ENCODE assay signal across 25 cellular contexts in the genomic region with DNA sequence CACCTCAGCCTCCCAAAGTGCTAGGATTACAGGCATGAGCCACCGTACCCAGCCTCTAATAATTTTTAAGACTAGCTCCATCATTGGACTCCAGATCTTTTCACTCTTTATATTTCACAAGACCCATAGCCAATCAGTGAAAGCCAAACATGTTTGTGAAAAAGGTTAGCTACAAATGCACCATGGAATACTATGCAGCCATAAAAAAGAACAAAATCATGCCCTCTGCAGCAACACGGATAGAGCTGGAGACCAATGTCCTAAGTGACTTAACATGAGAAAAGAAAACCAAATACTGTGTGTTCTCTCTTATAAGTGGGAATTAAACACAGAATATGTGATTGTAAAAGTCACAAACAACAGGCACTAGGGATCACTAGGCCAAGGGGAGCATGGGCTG.
"Had no signal": no experiment of that assay in that cellular context is flagged by ENCODE, and none has a peak within 500 bp of the region (broad histone marks: within the 10 kb centered on the region; RNA-seq: fewer than 3 reads in every experiment).

No MANE protein-coding gene starts in this region.

- DNase-seq: colonic mucosa; dermis blood vessel endothelial cell; effector memory CD4-positive, alpha-beta T cell; foreskin keratinocyte; heart left ventricle; kidney; left cardiac atrium; left lung; sigmoid colon; stimulated activated CD4-positive, alpha-beta T cell treated with anti-CD3 and anti-CD28 coated beads, Interleukin-2, amount 100 ng/mL, for 24 hours; stimulated activated CD4-positive, alpha-beta T cell treated with anti-CD3 and anti-CD28 coated beads, Interleukin-4, amount 100 ng/mL, for 24 hours; stimulated activated naive CD4-positive, alpha-beta T cell treated with Interleukin-2 at 50 U/mL for 16 hours; stomach; thyroid gland had no signal

- H3K27me3 Mint-ChIP-seq: memory B cell; natural killer cell treated with Interleukin-12 subunit alpha and Interleukin-12 subunit beta and Interleukin-15 and Interleukin-18, amount 100 ng/mL, for 72 hours had no signal

- H3K27ac Mint-ChIP-seq: memory B cell; neural progenitor cell; stimulated activated effector memory CD8-positive, alpha-beta T cell treated with anti-CD3 and anti-CD28 coated beads, Interleukin-12 subunit alpha, Interleukin-12 subunit beta, amount 100 ng/mL, for 72 hours had no signal

- H3K27me3 ChIP-seq: colonic mucosa, esophagus muscularis mucosa, foreskin keratinocyte, gastroesophageal sphincter, heart left ventricle, hepatocyte, left lung, right atrium auricular region, sigmoid colon, stomach, thyroid gland had no signal

- H3K9me3 ChIP-seq: colonic mucosa, esophagus muscularis mucosa, gastroesophageal sphincter, left lung, prostate gland, right atrium auricular region, sigmoid colon, stomach, thyroid gland had no signal

- H3K4me1 ChIP-seq: colonic mucosa, prostate gland had no signal

- H2AFZ ChIP-seq: hepatocyte, neural progenitor cell had no signal

- H3K4me2 ChIP-seq: neural progenitor cell had no signal

- H3K4me3 Mint-ChIP-seq: memory B cell; neural progenitor cell; stimulated activated effector memory CD8-positive, alpha-beta T cell treated with anti-CD3 and anti-CD28 coated beads, Interleukin-12 subunit alpha, Interleukin-12 subunit beta, amount 100 ng/mL, for 72 hours had no signal

- H3K9me3 Mint-ChIP-seq: natural killer cell treated with Interleukin-12 subunit alpha and Interleukin-12 subunit beta and Interleukin-15 and Interleukin-18, amount 100 ng/mL, for 72 hours; stimulated activated effector memory CD8-positive, alpha-beta T cell treated with anti-CD3 and anti-CD28 coated beads, Interleukin-12 subunit alpha, Interleukin-12 subunit beta, amount 100 ng/mL, for 72 hours had no signal

- FAIRE-seq: endothelial cell of umbilical vein, kidney had no signal

- H3K36me3 ChIP-seq: colonic mucosa, gastroesophageal sphincter, heart left ventricle, left lung, neural progenitor cell, prostate gland, right atrium auricular region, sigmoid colon, thyroid gland had no signal

- H3K36me3 Mint-ChIP-seq: natural killer cell treated with Interleukin-12 subunit alpha and Interleukin-12 subunit beta and Interleukin-15 and Interleukin-18, amount 100 ng/mL, for 72 hours had no signal

- ATAC-seq: foreskin keratinocyte; gastroesophageal sphincter; heart left ventricle; left cardiac atrium; left lung; natural killer cell treated with Interleukin-12 subunit alpha and Interleukin-12 subunit beta and Interleukin-15 and Interleukin-18, amount 100 ng/mL, for 72 hours; stimulated activated effector memory CD8-positive, alpha-beta T cell treated with anti-CD3 and anti-CD28 coated beads, Interleukin-12 subunit alpha, Interleukin-12 subunit beta, amount 100 ng/mL, for 72 hours had no signal

- H3K4me3 ChIP-seq: colonic mucosa, esophagus muscularis mucosa, gastroesophageal sphincter, hepatocyte, lung, neural progenitor cell, prostate gland, right atrium auricular region, sigmoid colon, stomach, thyroid gland had no signal

- H3K9ac ChIP-seq: neural progenitor cell had no signal

- H3K27ac ChIP-seq: colonic mucosa, foreskin keratinocyte, neural progenitor cell, prostate gland, sigmoid colon had no signal
